Comparison of ENCODE assay signal across 9 cellular contexts in the genomic region with DNA sequence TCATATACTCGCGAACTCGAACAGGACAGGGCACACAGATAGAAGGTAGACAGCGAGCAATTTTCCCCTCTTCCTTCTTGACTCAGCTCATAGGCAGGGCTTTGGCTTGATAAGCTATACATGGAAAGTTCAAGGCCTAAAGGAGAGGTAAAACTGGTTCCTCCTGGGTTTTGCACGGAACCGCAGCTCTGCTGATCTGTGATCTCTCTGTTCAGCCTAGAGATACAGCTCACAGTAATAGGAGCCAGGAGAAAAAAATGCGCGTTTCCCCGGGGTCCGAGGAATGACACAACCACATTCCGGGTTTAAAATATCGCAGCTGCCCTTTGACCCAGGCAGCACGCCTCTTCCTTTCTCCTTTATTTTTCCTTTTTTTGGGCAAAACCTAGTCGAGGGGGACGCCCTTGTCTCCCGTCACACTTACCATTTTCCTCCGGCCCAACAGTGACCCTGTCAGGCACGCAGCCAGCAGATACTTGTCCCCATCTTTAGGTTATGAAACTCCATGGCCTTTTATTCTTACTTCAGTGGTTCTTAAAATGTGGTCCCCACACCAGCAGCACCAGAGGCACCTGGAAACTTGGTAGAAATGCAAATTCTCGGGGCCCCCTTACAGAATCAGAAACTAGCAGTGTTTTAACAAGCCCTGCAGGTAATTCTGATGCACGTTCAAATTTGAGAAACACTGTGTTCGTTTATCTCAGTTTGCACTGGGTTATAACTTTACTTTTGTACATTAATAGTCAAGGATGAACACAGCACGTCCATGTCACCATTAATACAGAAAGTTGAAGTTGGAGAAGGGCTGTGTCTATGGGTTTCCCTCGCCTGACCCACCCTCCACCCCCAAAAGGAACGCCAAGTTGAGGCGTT. TPM values are rescaled to one million over a fixed set of nuclear protein-coding genes. Genes with fewer than 3 reads are reported as not detected.
DNase-seq lines count a peak whose midpoint lies in the region; FAIRE-seq and TF ChIP-seq lines count a peak whose summit lies in the region.
"Had no signal": no experiment of that assay in that cellular context is flagged by ENCODE, and none has a peak within 500 bp of the region (broad histone marks: within the 10 kb centered on the region; RNA-seq: fewer than 3 reads in every experiment).

No MANE protein-coding gene starts in this region.

- intact Hi-C loops in kidney (cut with DNase I): no loop called here

- H3K4me1 ChIP-seq in kidney (ENCODE audit: control insufficient read depth in 1 of 2, insufficient read depth in 1 of 2, low read depth in 1 of 2, low read length in 2 of 2): peaks cover 28 to 36% of the 10 kb centered on the region in 2 donors

- H3K9me3 ChIP-seq in kidney (ENCODE audit: control insufficient read depth in 1 of 2, low read length in 2 of 2): no peaks in the 10 kb centered on the region

- no peak for FAIRE-seq in kidney (lab: Jason Lieb, UNC)
- FAIRE-seq: colon had no signal

- DNase-seq in NCI-H82 (lab: John Stamatoyannopoulos, UW): peak; percentile 73
- no peak for DNase-seq in NCI-H82 treated with DMSO at 0.1 percent for 48 hours (lab: John Stamatoyannopoulos, UW; ENCODE audit: unreplicated experiment)
- DNase-seq in NCI-H2029 (lab: John Stamatoyannopoulos, UW): peak; percentile 43
- peak; percentile 54 for DNase-seq in brain microvascular endothelial cell
- peak; percentile 92 for DNase-seq in kidney
- no peak for DNase-seq in T1000 (lab: John Stamatoyannopoulos, UW)
- DNase-seq in DMS114 treated with DMSO at 0.1 percent for 48 hours (lab: John Stamatoyannopoulos, UW; ENCODE audit: unreplicated experiment): no peak

- H3K9me3 Mint-ChIP-seq in stimulated activated naive CD8-positive, alpha-beta T cell treated with anti-CD3 and anti-CD28 coated beads, Interleukin-15, Interleukin-2, amounts not matched to agents 100 ng/mL and 50 ng/mL, for 24 hours: no peaks in the 10 kb centered on the region

- H3K27ac ChIP-seq in brain microvascular endothelial cell: peak overlapping the region; percentile 27
- peak overlapping the region; percentile 78 to 87 for H3K27ac ChIP-seq in kidney (ENCODE audit: low read depth in 2 of 2, low read length in 2 of 2)

- H3K27ac Mint-ChIP-seq in stimulated activated naive CD8-positive, alpha-beta T cell treated with anti-CD3 and anti-CD28 coated beads, Interleukin-15, Interleukin-2, amounts not matched to agents 100 ng/mL and 50 ng/mL, for 24 hours: peak overlapping the region; percentile 99

- peaks cover 14% of the 10 kb centered on the region for H3K36me3 ChIP-seq in brain microvascular endothelial cell (replicated peaks)
- no peaks in the 10 kb centered on the region for H3K36me3 ChIP-seq in kidney (ENCODE audit: control insufficient read depth in 1 of 2, insufficient read depth in 2 of 2, low read length in 2 of 2)

- H3K27me3 Mint-ChIP-seq in stimulated activated naive CD8-positive, alpha-beta T cell treated with anti-CD3 and anti-CD28 coated beads, Interleukin-15, Interleukin-2, amounts not matched to agents 100 ng/mL and 50 ng/mL, for 24 hours: no peaks in the 10 kb centered on the region

- H3K4me3 Mint-ChIP-seq in stimulated activated naive CD8-positive, alpha-beta T cell treated with anti-CD3 and anti-CD28 coated beads, Interleukin-15, Interleukin-2, amounts not matched to agents 100 ng/mL and 50 ng/mL, for 24 hours: peak overlapping the region; percentile 93

- no peaks in the 10 kb centered on the region for H3K27me3 ChIP-seq in brain microvascular endothelial cell (replicated peaks)

- H3K9ac ChIP-seq in kidney (ENCODE audit: low read length in 2 of 2): peak overlapping the region in 1 of 2 donors; percentile 36

- no peak for TF ChIP-seq CTCF in brain microvascular endothelial cell (IDR thresholded peaks at IDR 0.05; ENCODE audit: low read depth, low read length, missing control alignments)
- no peak for TF ChIP-seq CTCF in kidney (IDR thresholded peaks at IDR 0.05; ENCODE audit: borderline replicate concordance, extremely low read depth, insufficient read depth)

- in situ Hi-C loops in brain microvascular endothelial cell (cut with HindIII; ENCODE audit: low pct_ligation_motif_present, low sequenced_read_pairs): no loop called here

- H3K36me3 Mint-ChIP-seq in stimulated activated naive CD8-positive, alpha-beta T cell treated with anti-CD3 and anti-CD28 coated beads, Interleukin-15, Interleukin-2, amounts not matched to agents 100 ng/mL and 50 ng/mL, for 24 hours (ENCODE audit: low read depth): peaks cover 18% of the 10 kb centered on the region

- H3K4me1 Mint-ChIP-seq in stimulated activated naive CD8-positive, alpha-beta T cell treated with anti-CD3 and anti-CD28 coated beads, Interleukin-15, Interleukin-2, amounts not matched to agents 100 ng/mL and 50 ng/mL, for 24 hours (ENCODE audit: low read depth): peaks cover 46% of the 10 kb centered on the region

- H3K4me3 ChIP-seq in brain microvascular endothelial cell (ENCODE audit: low read depth, low read length): peak overlapping the region; percentile 79
- H3K4me3 ChIP-seq in kidney (ENCODE audit: low read length in 2 of 2): peak overlapping the region; percentile 74 to 94

RNA-seq across cellular contexts. Expression of gene LASP1, which starts 1.5 kb away (rescaled TPM):
- 138 TPM for total RNA-seq in kidney
- 62.5 TPM for polyA plus RNA-seq in kidney (ENCODE audit: insufficient read depth, low read depth, low replicate concordance)

RNA-seq across cellular contexts. Expression of gene RPL23, which starts 14.8 kb away (rescaled TPM):
- 1,183 TPM for total RNA-seq in kidney
- polyA plus RNA-seq in kidney (ENCODE audit: insufficient read depth, low read depth, low replicate concordance): 2,399 TPM

RNA-seq across cellular contexts. Expression of gene CWC25, which starts 43.2 kb away (rescaled TPM):
- 25.7 TPM for total RNA-seq in kidney
- polyA plus RNA-seq in kidney (ENCODE audit: insufficient read depth, low read depth, low replicate concordance): 12.9 TPM

Comparison
In these comparisons a context has a peak if more than half of its experiments do, and no peak if none do; other contexts are left out.
1. DNase-seq: peak in NCI-H82 (single experiment), NCI-H2029 (single experiment), brain microvascular endothelial cell (single experiment) and kidney (single experiment); none in NCI-H82 treated with DMSO at 0.1 percent for 48 hours (single experiment), T1000 (single experiment) and DMS114 treated with DMSO at 0.1 percent for 48 hours (single experiment).